ENCODE assay signal across 18 cellular contexts in the genomic region with DNA sequence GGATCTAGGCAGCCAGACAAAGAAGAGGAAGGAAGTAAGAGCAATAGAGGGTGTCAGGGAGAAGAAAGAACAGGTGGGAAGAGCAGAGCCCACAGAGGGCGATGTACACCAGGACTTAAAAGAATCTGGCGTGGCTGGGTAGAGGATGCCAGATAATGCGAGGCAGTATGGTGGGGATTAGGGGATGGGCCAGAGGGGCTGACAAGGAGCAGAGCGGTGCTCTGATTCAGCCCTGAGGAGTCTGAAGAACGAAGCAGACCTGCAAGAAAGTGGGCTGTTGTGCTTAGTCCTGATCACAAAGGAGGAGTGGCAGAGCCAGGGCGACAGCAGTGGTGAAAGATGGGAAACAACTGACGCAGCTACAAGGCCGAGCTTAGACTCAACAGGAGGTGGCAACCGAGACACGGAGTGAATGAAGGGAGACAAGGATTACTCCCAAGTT.
DNase-seq lines count a peak whose midpoint lies in the region; TF ChIP-seq lines count a peak whose summit lies in the region.
"Had no signal": no experiment of that assay in that cellular context is flagged by ENCODE, and none has a peak within 500 bp of the region (broad histone marks: within the 10 kb centered on the region; RNA-seq: fewer than 3 reads in every experiment).

No MANE protein-coding gene starts in this region.

- peak overlapping the region in 1 of 5 experiments; percentile 22 for H3K4me3 Mint-ChIP-seq in brain
- H3K4me3 Mint-ChIP-seq in activated T-helper 2 cell treated with anti-CD3 and anti-CD28 coated beads, Interferon-gamma antibody, Interleukin-2, Interleukin-4, amounts not matched to agents 10 μg/mL and 5 μg/mL and 100 μg/mL, durations not matched to agents 14 hours and 24 hours and 36 hours (ENCODE audit: low read depth), result no peak overlapping the region
- H3K4me3 Mint-ChIP-seq: activated naive CD4-positive, alpha-beta T cell treated with anti-CD3 and anti-CD28 coated beads for 36 hours; natural killer cell treated with Interleukin-12 subunit alpha and Interleukin-12 subunit beta and Interleukin-15 and Interleukin-18, amount 100 ng/mL, for 72 hours; stimulated activated memory B cell treated with anti-CD40 and anti-IgM and Interleukin-4, amounts not matched to agents 10 μg/mL and 1 μg/mL and 100 μg/mL, for 72 hours had no signal

- H3K9me3 Mint-ChIP-seq in brain, result peaks cover 0 to 4% (median 2%) of the 10 kb centered on the region in 5 experiments
- peaks cover 68% of the 10 kb centered on the region for H3K9me3 Mint-ChIP-seq in activated T-helper 2 cell treated with anti-CD3 and anti-CD28 coated beads, Interferon-gamma antibody, Interleukin-2, Interleukin-4, amounts not matched to agents 10 μg/mL and 5 μg/mL and 100 μg/mL, durations not matched to agents 14 hours and 24 hours and 36 hours

- no peak overlapping the region for H3K4me2 ChIP-seq in mesenchymal stem cell (ENCODE audit: low read length, poor library complexity, severe bottlenecking)

- H3K27ac ChIP-seq in HUES48 (ENCODE audit: low read depth, low read length), result peak overlapping the region; percentile 76
- no peak overlapping the region for H3K27ac ChIP-seq in mesenchymal stem cell (ENCODE audit: low read length, poor library complexity, severe bottlenecking)
- H3K27ac ChIP-seq: SK-N-MC, vagina had no signal

- no peak overlapping the region for H2AK5ac ChIP-seq in mesenchymal stem cell (ENCODE audit: low read length, severe bottlenecking)

- H2BK12ac ChIP-seq in mesenchymal stem cell (ENCODE audit: low read length in 2 of 2), result no peak overlapping the region

- no peaks in the 10 kb centered on the region for H3K9me3 ChIP-seq in HUES48 (ENCODE audit: control insufficient read depth, insufficient read depth, low read length)
- H3K9me3 ChIP-seq in mesenchymal stem cell (ENCODE audit: control insufficient read depth, low read length), result no peaks in the 10 kb centered on the region
- H3K9me3 ChIP-seq: sigmoid colon, vagina had no signal

- H2BK15ac ChIP-seq in mesenchymal stem cell (ENCODE audit: low read depth, poor library complexity, severe bottlenecking), result no peak overlapping the region

- H3K18ac ChIP-seq in mesenchymal stem cell (ENCODE audit: low read depth in 1 of 2, low read length in 2 of 2), result no peak overlapping the region

- DNase-seq in Daoy (ENCODE audit: low read depth) (peak; percentile 53), mesenchymal stem cell (no peak), UCSD-AML1 (lab: John Stamatoyannopoulos, UW; ENCODE audit: unreplicated experiment) (no peak), DMS79 treated with DMSO at 0.1 percent for 48 hours (lab: John Stamatoyannopoulos, UW) (no peak)
- no peak for DNase-seq in activated T-helper 2 cell treated with anti-CD3 and anti-CD28 coated beads, Interferon-gamma antibody, Interleukin-2, Interleukin-4, amounts not matched to agents 10 μg/mL and 5 μg/mL and 100 μg/mL, durations not matched to agents 14 hours and 24 hours and 36 hours (ENCODE audit: low spot score)
- DNase-seq in activated CD4-positive, alpha-beta T cell treated with anti-CD3 and anti-CD28 coated beads, Interleukin-2, amount 50 U/mL, for 4 hours, result no peak
- DNase-seq: activated naive CD4-positive, alpha-beta T cell treated with anti-CD3 and anti-CD28 coated beads for 36 hours; C1 segment of cervical spinal cord; HCEC 1CT; Kasumi-1; NCI-H2081 treated with DMSO at 0.1 percent for 48 hours; sigmoid colon had no signal

- H4K91ac ChIP-seq in mesenchymal stem cell (ENCODE audit: low read length), result no peak overlapping the region

- no peak overlapping the region for H3K14ac ChIP-seq in mesenchymal stem cell (ENCODE audit: low read length in 2 of 2)

- no peaks in the 10 kb centered on the region for H3K27me3 ChIP-seq in HUES48 (ENCODE audit: control insufficient read depth, insufficient read depth, low read length)
- no peaks in the 10 kb centered on the region for H3K27me3 ChIP-seq in mesenchymal stem cell (ENCODE audit: control insufficient read depth in 1 of 2, insufficient read depth in 1 of 2, low read length in 2 of 2)
- H3K27me3 ChIP-seq: sigmoid colon, vagina had no signal

- peak overlapping the region; percentile 50 for H4K8ac ChIP-seq in mesenchymal stem cell (ENCODE audit: low read length)

- no peaks in the 10 kb centered on the region for H3K79me1 ChIP-seq in mesenchymal stem cell (replicated peaks; ENCODE audit: low read length, poor library complexity, severe bottlenecking)

- H3K36me3 Mint-ChIP-seq in brain, result peaks cover 59% of the 10 kb centered on the region
- no peaks in the 10 kb centered on the region for H3K36me3 Mint-ChIP-seq in activated T-helper 2 cell treated with anti-CD3 and anti-CD28 coated beads, Interferon-gamma antibody, Interleukin-2, Interleukin-4, amounts not matched to agents 10 μg/mL and 5 μg/mL and 100 μg/mL, durations not matched to agents 14 hours and 24 hours and 36 hours (ENCODE audit: low read depth)

- no peak overlapping the region for H3K23ac ChIP-seq in mesenchymal stem cell (ENCODE audit: low read length in 2 of 2)

- H3K4me3 ChIP-seq in HUES48 (ENCODE audit: low read depth, low read length) (no peak overlapping the region), mesenchymal stem cell (ENCODE audit: insufficient read depth in 1 of 2, low read depth in 1 of 2, low read length in 2 of 2) (no peak overlapping the region)
- H3K4me3 ChIP-seq: sigmoid colon, SK-N-MC, vagina had no signal

- H3K27ac Mint-ChIP-seq in brain, result peak overlapping the region in 3 of 5 experiments; percentile 32 to 63 (median 51)
- H3K27ac Mint-ChIP-seq in activated T-helper 2 cell treated with anti-CD3 and anti-CD28 coated beads, Interferon-gamma antibody, Interleukin-2, Interleukin-4, amounts not matched to agents 10 μg/mL and 5 μg/mL and 100 μg/mL, durations not matched to agents 14 hours and 24 hours and 36 hours, result no peak overlapping the region
- H3K27ac Mint-ChIP-seq: activated naive CD4-positive, alpha-beta T cell treated with anti-CD3 and anti-CD28 coated beads for 36 hours; natural killer cell treated with Interleukin-12 subunit alpha and Interleukin-12 subunit beta and Interleukin-15 and Interleukin-18, amount 100 ng/mL, for 72 hours; stimulated activated memory B cell treated with anti-CD40 and anti-IgM and Interleukin-4, amounts not matched to agents 10 μg/mL and 1 μg/mL and 100 μg/mL, for 72 hours had no signal

- H3K4me1 Mint-ChIP-seq in brain, result peaks cover 29% of the 10 kb centered on the region
- no peaks in the 10 kb centered on the region for H3K4me1 Mint-ChIP-seq in activated T-helper 2 cell treated with anti-CD3 and anti-CD28 coated beads, Interferon-gamma antibody, Interleukin-2, Interleukin-4, amounts not matched to agents 10 μg/mL and 5 μg/mL and 100 μg/mL, durations not matched to agents 14 hours and 24 hours and 36 hours (ENCODE audit: low read depth)

- TF ChIP-seq CTCF in brain (conservative IDR thresholded peaks at IDR 0.05), result peak in 1 of 2 experiments; percentile 25

- H3K9ac ChIP-seq in HUES48 (ENCODE audit: low read depth, low read length), result no peak overlapping the region
- no peak overlapping the region for H3K9ac ChIP-seq in mesenchymal stem cell (ENCODE audit: low read length)

- H2BK5ac ChIP-seq in mesenchymal stem cell (ENCODE audit: low read depth, low read length, poor library complexity, severe bottlenecking), result no peak overlapping the region

- no peak overlapping the region for H2BK120ac ChIP-seq in mesenchymal stem cell (ENCODE audit: low read depth, low read length)

- no peak overlapping the region for H3K4ac ChIP-seq in mesenchymal stem cell (ENCODE audit: low read depth in 1 of 2, low read length in 2 of 2)

- H3K4me1 ChIP-seq in HUES48 (ENCODE audit: control insufficient read depth, insufficient read depth, low read length) (peaks cover 24% of the 10 kb centered on the region), mesenchymal stem cell (ENCODE audit: control insufficient read depth, insufficient read depth, low read depth, low read length) (no peaks in the 10 kb centered on the region)
- H3K4me1 ChIP-seq: vagina had no signal

- 79% methylated on average over 10 of the region's 10 CpGs for WGBS in mesenchymal stem cell

- intact Hi-C loops in activated T-helper 2 cell treated with anti-CD3 and anti-CD28 coated beads, Interferon-gamma antibody, Interleukin-2, Interleukin-4, amounts not matched to agents 10 μg/mL and 5 μg/mL and 100 μg/mL, durations not matched to agents 14 hours and 24 hours and 36 hours (cut with micrococcal nuclease), result no loop called here

- no peak overlapping the region for H2AFZ ChIP-seq in mesenchymal stem cell (ENCODE audit: low read depth, low read length)

- H3K36me3 ChIP-seq in HUES48 (ENCODE audit: control insufficient read depth, insufficient read depth, low read length) (0 out of 2 replicates have a peak, but pooled peaks cover 5% of the 10 kb centered on the region), mesenchymal stem cell (ENCODE audit: control insufficient read depth in 1 of 2, insufficient read depth in 2 of 2, low read depth in 1 of 2, low read length in 2 of 2) (peaks cover 0 to 6% of the 10 kb centered on the region in 2 experiments)
- H3K36me3 ChIP-seq: vagina had no signal

- no peaks in the 10 kb centered on the region for H3K27me3 Mint-ChIP-seq in brain
- H3K27me3 Mint-ChIP-seq in activated T-helper 2 cell treated with anti-CD3 and anti-CD28 coated beads, Interferon-gamma antibody, Interleukin-2, Interleukin-4, amounts not matched to agents 10 μg/mL and 5 μg/mL and 100 μg/mL, durations not matched to agents 14 hours and 24 hours and 36 hours (ENCODE audit: low read depth), result no peaks in the 10 kb centered on the region
- H3K27me3 Mint-ChIP-seq: natural killer cell treated with Interleukin-12 subunit alpha and Interleukin-12 subunit beta and Interleukin-15 and Interleukin-18, amount 100 ng/mL, for 72 hours; stimulated activated memory B cell treated with anti-CD40 and anti-IgM and Interleukin-4, amounts not matched to agents 10 μg/mL and 1 μg/mL and 100 μg/mL, for 72 hours had no signal
